ENCODE assay signal across 9 cellular contexts in genomic region chr5:61280205-61280604, GRCh38. TPM values are rescaled to one million over a fixed set of nuclear protein-coding genes. Genes with fewer than 3 reads are reported as not detected.
A peak's percentile ranks its signal among the peaks of the same experiment; 100 is the strongest.
DNase-seq lines count a peak whose midpoint lies in the region; ATAC-seq, FAIRE-seq and TF ChIP-seq lines count a peak whose summit lies in the region.
"Had no signal": no experiment of that assay in that cellular context is flagged by ENCODE, and none has a peak within 500 bp of the region (broad histone marks: within the 10 kb centered on the region; RNA-seq: fewer than 3 reads in every experiment).

No MANE protein-coding gene starts in this region.

- H3K9ac ChIP-seq in keratinocyte (ENCODE audit: control insufficient read depth, extremely low read depth, insufficient read depth, low read length): peak overlapping the region; percentile 38

- H4K20me1 ChIP-seq in keratinocyte (ENCODE audit: control insufficient read depth, extremely low read depth, insufficient read depth, low read length): no peaks in the 10 kb centered on the region

- H3K27ac ChIP-seq in RWPE2 (ENCODE audit: poor library complexity, severe bottlenecking): peak overlapping the region; percentile 65
- peak overlapping the region; percentile 53 for H3K27ac ChIP-seq in keratinocyte (ENCODE audit: control insufficient read depth, insufficient read depth, low read length)
- H3K27ac ChIP-seq in WERI-Rb-1: no peak overlapping the region

- no peak overlapping the region for H3K4me3 ChIP-seq in RWPE2 (ENCODE audit: severe bottlenecking)
- peak overlapping the region in 1 of 3 experiments; percentile 14 for H3K4me3 ChIP-seq in keratinocyte (ENCODE audit: control insufficient read depth in 2 of 3, extremely low read depth in 1 of 3, insufficient read depth in 2 of 3, low read depth in 1 of 3, low read length in 3 of 3)
- H3K4me3 ChIP-seq in WERI-Rb-1 (ENCODE audit: low read depth, low read length): no peak overlapping the region

- H3K9me3 ChIP-seq in RWPE2 (ENCODE audit: severe bottlenecking) (no peaks in the 10 kb centered on the region), keratinocyte (ENCODE audit: control insufficient read depth, low read depth, low read length) (no peaks in the 10 kb centered on the region), WERI-Rb-1 (ENCODE audit: severe bottlenecking) (no peaks in the 10 kb centered on the region)

- dilution Hi-C loops in keratinocyte (cut with MboI; ENCODE audit: extremely low pct_ligation_motif_present, low sequenced_read_pairs): no loop called here

- no peaks in the 10 kb centered on the region for H3K79me2 ChIP-seq in keratinocyte (ENCODE audit: control insufficient read depth, insufficient read depth, low read length)

- TF ChIP-seq CTCF in RWPE2 (IDR thresholded peaks at IDR 0.05; ENCODE audit: poor library complexity, severe bottlenecking) (no peak), keratinocyte (optimal IDR thresholded peaks at IDR 0.05 in 1 of 3, IDR thresholded peaks at IDR 0.05 in 1 of 3, conservative IDR thresholded peaks at IDR 0.05 in 1 of 3; ENCODE audit: extremely low read depth in 1 of 3, insufficient read depth in 2 of 3, low read length in 3 of 3) (no peak), WERI-Rb-1 (IDR thresholded peaks at IDR 0.05; ENCODE audit: low read depth, low read length) (no peak)

- H3K4me2 ChIP-seq in keratinocyte (ENCODE audit: control insufficient read depth, extremely low read depth, insufficient read depth, low read depth, low read length): peak overlapping the region; percentile 68

- no peak for DNase-seq in activated CD4-positive, CD25-positive, alpha-beta regulatory T cell (lab: John Stamatoyannopoulos, UW)
- peak; percentile 43 for DNase-seq in LoVo (ENCODE audit: low spot score)
- DNase-seq in RWPE2 (ENCODE audit: low spot score): peak; percentile 72
- peak; percentile 67 for DNase-seq in keratinocyte (ENCODE audit: low read depth, low spot score)
- DNase-seq in WERI-Rb-1: no peak

- peak; percentile 61 to 70 for ATAC-seq in activated CD4-positive, CD25-positive, alpha-beta regulatory T cell treated with anti-CD3 and anti-CD28 coated beads, Interleukin-2, amount 50 U/mL, for 24 hours
- ATAC-seq in RWPE2 (ENCODE audit: low read depth) (peak; percentile 75), HG03457 (IDR thresholded peaks at IDR 0.05; ENCODE audit: unreplicated experiment) (no peak), HG02642 (IDR thresholded peaks at IDR 0.05; ENCODE audit: poor library complexity, unreplicated experiment) (no peak)
- ATAC-seq: naive thymus-derived CD4-positive, alpha-beta T cell had no signal

- FAIRE-seq in keratinocyte (lab: Jason Lieb, UNC): peak; percentile 85

- H3K36me3 ChIP-seq in RWPE2 (ENCODE audit: low read depth): no peaks in the 10 kb centered on the region
- H3K36me3 ChIP-seq in keratinocyte (ENCODE audit: control insufficient read depth in 2 of 2, extremely low read depth in 1 of 2, insufficient read depth in 2 of 2, low read length in 2 of 2): no peaks in the 10 kb centered on the region
- no peaks in the 10 kb centered on the region for H3K36me3 ChIP-seq in WERI-Rb-1

- H3K4me1 ChIP-seq in RWPE2 (ENCODE audit: insufficient read depth, poor library complexity, severe bottlenecking) (peaks cover 50% of the 10 kb centered on the region), keratinocyte (ENCODE audit: control insufficient read depth, extremely low read depth, insufficient read depth, low read length) (peaks cover 41% of the 10 kb centered on the region)

- no peak overlapping the region for H2AFZ ChIP-seq in keratinocyte (ENCODE audit: control insufficient read depth, low read length)

- H3K27me3 ChIP-seq in RWPE2 (ENCODE audit: insufficient read depth, poor library complexity, severe bottlenecking): no peaks in the 10 kb centered on the region
- no peaks in the 10 kb centered on the region for H3K27me3 ChIP-seq in keratinocyte (ENCODE audit: control insufficient read depth, extremely low read depth, insufficient read depth, low read length)
- H3K27me3 ChIP-seq in WERI-Rb-1 (ENCODE audit: insufficient read depth, low read depth, severe bottlenecking): no peaks in the 10 kb centered on the region

- no peaks in the 10 kb centered on the region for H3K9me1 ChIP-seq in keratinocyte (ENCODE audit: control insufficient read depth, extremely low read depth, insufficient read depth, low read length)

RNA-seq across cellular contexts. Expression of gene ZSWIM6, which starts 51.9 kb away (rescaled TPM):
- 8.6 to 10.8 TPM (median 9.9 TPM) in 3 replicates for polyA plus RNA-seq in keratinocyte
- polyA plus RNA-seq in keratinocyte (2011; ENCODE audit: low read depth): 4.0 TPM
- polyA plus RNA-seq in keratinocyte (2011; cell fraction: cytosol; rRNA removed): 3.8 and 5.9 TPM in 2 replicates
- 22.8 TPM in 2 replicates for polyA plus RNA-seq in keratinocyte (2011; cell fraction: nucleus; rRNA removed)
- 5.3 and 8.5 TPM in 2 replicates for polyA plus RNA-seq in keratinocyte (2012; ENCODE audit: low replicate concordance)
- 13.6 to 25.3 TPM (median 22.6 TPM) in 3 replicates for polyA minus RNA-seq in keratinocyte
- 8.1 TPM for polyA minus RNA-seq in keratinocyte (2011; cell fraction: cytosol; rRNA and poly(A)+ RNA removed)
- polyA minus RNA-seq in keratinocyte (2011; cell fraction: nucleus; rRNA and poly(A)+ RNA removed): 22.2 and 34.2 TPM in 2 replicates

Comparison
In these comparisons a context has a peak if more than half of its experiments do, and no peak if none do; other contexts are left out.
1. ATAC-seq: peak in activated CD4-positive, CD25-positive, alpha-beta regulatory T cell treated with anti-CD3 and anti-CD28 coated beads, Interleukin-2, amount 50 U/mL, for 24 hours (2 of 2) and RWPE2 (single experiment); none in HG03457 (single experiment) and HG02642 (single experiment).
2. DNase-seq: peak in LoVo (single experiment), RWPE2 (single experiment) and keratinocyte (single experiment); none in activated CD4-positive, CD25-positive, alpha-beta regulatory T cell (0 of 4) and WERI-Rb-1 (single experiment).